17 cellular contexts compared by ENCODE assay signal in genomic region chr2:101401316-101401660, GRCh38. TPM values are rescaled to one million over a fixed set of nuclear protein-coding genes. Genes with fewer than 3 reads are reported as not detected.
"Had no signal": no experiment of that assay in that cellular context is flagged by ENCODE, and none has a peak within 500 bp of the region (broad histone marks: within the 10 kb centered on the region; RNA-seq: fewer than 3 reads in every experiment).

No MANE protein-coding gene starts in this region.

- H3K4me3 ChIP-seq: esophagus squamous epithelium, hepatocyte, lower lobe of right lung, testis had no signal

- DNase-seq: activated CD4-positive, alpha-beta T cell treated with anti-CD3 and anti-CD28 coated beads for 36 hours; activated CD4-positive, alpha-beta T cell treated with anti-CD3 and anti-CD28 coated beads, Interleukin-2, amount 50 U/mL, for 48 hours; activated naive CD4-positive, alpha-beta T cell; activated naive CD8-positive, alpha-beta T cell treated with anti-CD3 and anti-CD28 coated beads for 36 hours; amniotic stem cell; caudate nucleus; effector memory CD8-positive, alpha-beta T cell; esophagus squamous epithelium; islet precursor cell; lower lobe of right lung; nephron progenitor cell; occipital lobe; right cardiac atrium; stimulated activated CD4-positive, alpha-beta T cell treated with anti-CD3 and anti-CD28 coated beads, Interleukin-2, amount 100 ng/mL, for 24 hours; testis had no signal

- H3K79me2 ChIP-seq: hepatocyte had no signal

- H3K4me1 ChIP-seq: lower lobe of right lung, testis had no signal

- H3K36me3 ChIP-seq: esophagus squamous epithelium, lower lobe of right lung had no signal

- H3K4me2 ChIP-seq: hepatocyte had no signal

- H3K27ac ChIP-seq: esophagus squamous epithelium, hepatocyte, lower lobe of right lung, testis had no signal

- ATAC-seq: activated CD4-positive, alpha-beta T cell treated with anti-CD3 and anti-CD28 coated beads for 36 hours; activated T-helper 17 cell treated with anti-CD3 and anti-CD28 coated beads, Interleukin-2, amount 50 U/mL, for 72 hours; effector memory CD8-positive, alpha-beta T cell; lower lobe of right lung; right cardiac atrium had no signal

- H2AFZ ChIP-seq: hepatocyte had no signal

- H3K27me3 ChIP-seq: hepatocyte, testis had no signal

- H3K9me3 ChIP-seq: esophagus squamous epithelium, lower lobe of right lung, testis had no signal

RNA-seq across cellular contexts. Expression of gene CREG2, which starts 14.0 kb away (rescaled TPM):
- total RNA-seq: activated CD4-positive, alpha-beta T cell treated with anti-CD3 and anti-CD28 coated beads for 36 hours; activated naive CD8-positive, alpha-beta T cell treated with anti-CD3 and anti-CD28 coated beads for 36 hours; activated T-helper 17 cell treated with anti-CD3 and anti-CD28 coated beads, Interleukin-2, amount 50 U/mL, for 72 hours; lower lobe of right lung had no signal
